8 cellular contexts compared by ENCODE assay signal in the genomic region with DNA sequence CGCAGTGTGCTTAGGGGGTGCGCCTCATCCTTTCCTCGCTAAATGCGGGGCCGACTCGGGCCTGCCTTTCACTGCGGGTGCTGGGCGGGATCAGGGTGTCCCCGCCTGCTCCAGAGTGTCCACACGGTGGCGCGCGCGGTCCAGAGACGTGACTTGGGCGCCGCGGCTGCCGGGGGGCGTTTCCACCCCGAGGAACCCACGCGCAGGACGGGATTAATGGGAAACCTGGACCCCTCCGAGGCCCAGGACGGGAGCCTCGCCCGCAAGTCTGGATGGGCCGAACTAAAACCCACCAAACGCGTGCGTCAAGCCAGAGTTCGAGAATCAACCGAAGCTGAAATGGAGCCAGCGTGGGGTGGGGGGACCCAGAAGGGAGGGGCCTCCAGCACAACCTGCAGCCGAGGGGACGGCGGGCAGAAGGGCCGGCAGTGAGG.
DNase-seq lines count a peak whose midpoint lies in the region; ATAC-seq, FAIRE-seq and TF ChIP-seq lines count a peak whose summit lies in the region.

No MANE protein-coding gene starts in this region.

- H3K9ac ChIP-seq in HCT116 (ENCODE audit: low read length) (peak overlapping the region; percentile 92), kidney (ENCODE audit: low read length in 2 of 2) (peak overlapping the region in 1 of 2 donors; percentile 62)

- TF ChIP-seq RAD21 in HCT116 (IDR thresholded peaks at IDR 0.05; ENCODE audit: low read depth), result no peak

- CTCF ChIA-PET in Calu3 (lab: Charles Lee), result interaction anchor here (1.0 to 2.4 kb wide), 5 partner anchors 182 to 523 kb away, joined by 5 to 25 read pairs (median 7); partner anchors contain the start of genes RAD52 and WNK1
- CTCF ChIA-PET in HCT116 (lab: Charles Lee), result interaction anchor here (0.8 to 3.8 kb wide), 12 partner anchors 127 to 1221 kb away, joined by 3 to 41 read pairs (median 7); partner anchors contain the start of genes RAD52 and WNK1

- no peaks in the 10 kb centered on the region for H3K9me2 ChIP-seq in HCT116 (ENCODE audit: insufficient read depth)

- peaks cover 6% of the 10 kb centered on the region for H3K36me3 Mint-ChIP-seq in Calu3 (ENCODE audit: insufficient read depth, unreplicated experiment)
- H3K36me3 Mint-ChIP-seq in central memory CD8-positive, alpha-beta T cell (ENCODE audit: insufficient read depth), result peaks cover 2% of the 10 kb centered on the region

- peak overlapping the region; percentile 80 for H3K4me3 Mint-ChIP-seq in Calu3 (ENCODE audit: low read depth, unreplicated experiment)
- peak overlapping the region; percentile 78 for H3K4me3 Mint-ChIP-seq in central memory CD8-positive, alpha-beta T cell

- TF ChIP-seq POLR2A in HCT116 (IDR thresholded peaks at IDR 0.05; ENCODE audit: borderline replicate concordance, extremely low read depth, insufficient read depth, insufficient read length), result no peak

- H3K27me3 Mint-ChIP-seq in Calu3 (ENCODE audit: unreplicated experiment), result peaks cover 17% of the 10 kb centered on the region
- H3K27me3 Mint-ChIP-seq in central memory CD8-positive, alpha-beta T cell, result no peaks in the 10 kb centered on the region

- H4K20me1 ChIP-seq in HCT116 (ENCODE audit: insufficient read depth), result no peaks in the 10 kb centered on the region

- no peaks in the 10 kb centered on the region for H3K9me3 ChIP-seq in HCT116 (ENCODE audit: control insufficient read depth in 1 of 2, insufficient read depth in 1 of 2, low read depth in 1 of 2, low read length in 2 of 2)
- H3K9me3 ChIP-seq in kidney (ENCODE audit: control insufficient read depth in 1 of 2, low read length in 2 of 2), result no peaks in the 10 kb centered on the region

- no peaks in the 10 kb centered on the region for H3K27me3 ChIP-seq in HCT116 (ENCODE audit: insufficient read depth, low read length)

- H3K4me3 ChIP-seq in HCT116 (replicated peaks in 1 of 2; ENCODE audit: low read depth in 1 of 2, low read length in 2 of 2) (peak overlapping the region; percentile 58 to 81), kidney (ENCODE audit: low read length in 2 of 2) (peak overlapping the region; percentile 46 to 76)

- peaks cover 17% of the 10 kb centered on the region for H3K4me1 Mint-ChIP-seq in Calu3 (ENCODE audit: low read depth, unreplicated experiment)
- peaks cover 38% of the 10 kb centered on the region for H3K4me1 Mint-ChIP-seq in central memory CD8-positive, alpha-beta T cell

- no peaks in the 10 kb centered on the region for H3K9me3 Mint-ChIP-seq in Calu3 (ENCODE audit: low read depth, unreplicated experiment)
- H3K9me3 Mint-ChIP-seq in central memory CD8-positive, alpha-beta T cell, result no peaks in the 10 kb centered on the region

- peak; percentile 68 for ATAC-seq in HCT116
- ATAC-seq in central memory CD8-positive, alpha-beta T cell (replicated peaks; ENCODE audit: extremely low read depth, poor library complexity, severe bottlenecking), result peak; percentile 97
- ATAC-seq in HG03521 (IDR thresholded peaks at IDR 0.05; ENCODE audit: unreplicated experiment), result no peak

- FAIRE-seq in kidney (lab: Jason Lieb, UNC), result no peak

- RAD21 ChIA-PET in HCT116 (lab: Charles Lee; ENCODE audit: low non-redundant PET in 1 of 2, low total read pairs in 2 of 2, uncharacterized antibody in 2 of 2, unreplicated experiment in 2 of 2), result interaction anchor here (0.5 to 1.2 kb wide), 3 partner anchors 181 to 421 kb away, joined by 3 to 9 read pairs (median 3); partner anchors contain the start of gene ERC1 (in 1 of the 2)

- H2AFZ ChIP-seq in HCT116 (ENCODE audit: low read depth, low read length, poor library complexity, severe bottlenecking), result peak overlapping the region; percentile 92

- DNase-seq in Calu3, result peak; percentile 91
- peak; percentile 59 for DNase-seq in HCT116 (ENCODE audit: low read depth, low spot score)
- peak; percentile 95 for DNase-seq in NCI-H2171 (lab: John Stamatoyannopoulos, UW)
- DNase-seq in activated CD4-positive, CD25-positive, alpha-beta regulatory T cell treated with anti-CD3 and anti-CD28 coated beads, Interleukin-2, amount 50 U/mL, for 72 hours, result peak; percentile 91
- peak; percentile 73 to 84 for DNase-seq in central memory CD8-positive, alpha-beta T cell (ENCODE audit: low spot score in 2 of 2)
- peak; percentile 95 for DNase-seq in kidney
- peak; percentile 74 to 86 (median 85) for DNase-seq in stimulated activated CD4-positive, alpha-beta T cell treated with anti-CD3 and anti-CD28 coated beads, Interleukin-12 subunit alpha, Interleukin-12 subunit beta, amount 100 ng/mL, for 48 hours (ENCODE audit: low read depth in 2 of 3, low spot score in 1 of 3)

- no peaks in the 10 kb centered on the region for H3K79me2 ChIP-seq in HCT116 (ENCODE audit: insufficient read depth, low read length)

- H3K36me3 ChIP-seq in HCT116 (ENCODE audit: control insufficient read depth in 1 of 2, insufficient read depth in 2 of 2, low read length in 2 of 2) (no peaks in the 10 kb centered on the region), kidney (ENCODE audit: control insufficient read depth in 1 of 2, insufficient read depth in 2 of 2, low read length in 2 of 2) (no peaks in the 10 kb centered on the region)

- TF ChIP-seq CTCF in Calu3 (IDR thresholded peaks at IDR 0.05; ENCODE audit: unreplicated experiment), result peak; percentile 92
- TF ChIP-seq CTCF in HCT116 (IDR thresholded peaks at IDR 0.05 in 2 of 3, conservative IDR thresholded peaks at IDR 0.05 in 1 of 3; ENCODE audit: borderline replicate concordance in 1 of 3, insufficient read depth in 1 of 3, low read depth in 2 of 3, low read length in 2 of 3), result peak in 2 of 3 experiments; percentile 88 to 90; a peak in 4 of 6 replicates
- peak; percentile 94 for TF ChIP-seq CTCF in kidney (IDR thresholded peaks at IDR 0.05; ENCODE audit: borderline replicate concordance, extremely low read depth, insufficient read depth)

- POLR2A ChIA-PET in HCT116 (lab: Charles Lee), result interaction anchor here (0.6 to 4.0 kb wide), 3 partner anchors 181 to 526 kb away, joined by 3 to 23 read pairs (median 6); partner anchors contain the start of genes RAD52 and WNK1

- BruUV-seq in Calu3 (replicated peaks; lab: Mats Ljungman, UMichigan) (no TSS peak), HCT116 (replicated peaks; lab: Mats Ljungman, UMichigan) (no TSS peak)

- peak overlapping the region; percentile 100 for H3K4me2 ChIP-seq in HCT116 (ENCODE audit: low read length)

- peak overlapping the region; percentile 93 for H3K27ac ChIP-seq in HCT116 (ENCODE audit: low read depth, low read length)
- H3K27ac ChIP-seq in kidney (ENCODE audit: low read depth in 2 of 2, low read length in 2 of 2), result peak overlapping the region in 1 of 2 donors; percentile 76

- intact Hi-C loops in Calu3 (cut with micrococcal nuclease; ENCODE audit: unreplicated experiment), result loop anchor here (5.0 to 10.0 kb wide), 3 partner anchors 65 to 522 kb away; partner anchors contain the start of gene RAD52
- intact Hi-C loops in HCT116 (cut with micrococcal nuclease), result loop anchor here (1.0 to 5.0 kb wide), 7 partner anchors 182 to 1035 kb away; partner anchors contain the start of genes RAD52 and WNK1
- intact Hi-C loops in kidney (cut with DNase I), result loop anchor here (10.0 kb wide), 1 partner anchor 245 kb away; no protein-coding TSS in a partner anchor

- no peak overlapping the region for H3K27ac Mint-ChIP-seq in Calu3 (ENCODE audit: unreplicated experiment)
- H3K27ac Mint-ChIP-seq in central memory CD8-positive, alpha-beta T cell (ENCODE audit: low read depth), result peak overlapping the region; percentile 64

- H3K4me1 ChIP-seq in HCT116 (ENCODE audit: control insufficient read depth in 1 of 2, insufficient read depth in 2 of 2, low read length in 2 of 2) (peaks cover 20 to 51% of the 10 kb centered on the region in 2 experiments), kidney (ENCODE audit: control insufficient read depth in 1 of 2, insufficient read depth in 1 of 2, low read depth in 1 of 2, low read length in 2 of 2) (peaks cover 0 to 6% of the 10 kb centered on the region in 2 donors)

TF ChIP-seq in HCT116, 20 proteins besides CTCF, POLR2A, EP300 and RAD21:
- TF ChIP-seq POLR2AphosphoS5 (IDR thresholded peaks at IDR 0.05; ENCODE audit: low read depth, low read length) (no peak), YY1 (IDR thresholded peaks at IDR 0.05; ENCODE audit: extremely low read depth, insufficient replicate concordance, low read depth, low read length) (peak; percentile 8), EZH2 (IDR thresholded peaks at IDR 0.05) (no peak), SIN3A (IDR thresholded peaks at IDR 0.05; ENCODE audit: low read depth) (no peak), FOSL1 (IDR thresholded peaks at IDR 0.05; ENCODE audit: low read depth) (no peak), TCF7L2 (IDR thresholded peaks at IDR 0.05; ENCODE audit: borderline replicate concordance, extremely low read depth, insufficient read depth, insufficient read length) (no peak)
